In the genomic region with DNA sequence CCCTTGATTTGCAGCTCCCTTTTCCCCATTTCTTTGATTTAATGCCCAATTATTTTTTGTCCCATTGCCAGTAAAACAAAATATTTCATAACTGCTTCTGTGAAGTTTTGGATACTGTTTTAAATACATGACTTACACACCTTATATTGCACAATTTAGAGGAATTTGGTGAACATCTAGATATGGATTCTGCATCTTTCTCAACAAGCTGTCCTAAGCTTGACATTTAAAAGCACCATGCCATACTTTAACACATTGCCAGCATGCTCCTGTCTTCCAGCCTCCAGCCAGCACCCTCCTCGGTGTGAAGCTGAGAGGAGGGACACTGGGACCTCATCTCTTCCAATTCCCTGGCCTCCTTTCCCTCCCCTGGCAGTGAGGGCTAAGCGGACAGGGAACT, we compare ENCODE assay signal across 26 cellular contexts.
"Had no signal": no experiment of that assay in that cellular context is flagged by ENCODE, and none has a peak within 500 bp of the region (broad histone marks: within the 10 kb centered on the region; RNA-seq: fewer than 3 reads in every experiment).

No MANE protein-coding gene starts in this region.

- H3K36me3 ChIP-seq: left ventricle myocardium inferior, right atrium auricular region, right lobe of liver, stomach, thyroid gland, transverse colon, upper lobe of left lung, vagina had no signal

- H3K4me3 Mint-ChIP-seq: mesothelial cell of epicardium; naive thymus-derived CD4-positive, alpha-beta T cell; natural killer cell treated with Interleukin-12 subunit alpha and Interleukin-12 subunit beta and Interleukin-15 and Interleukin-18, amount 100 ng/mL, for 72 hours; neural crest cell; stimulated activated naive B cell treated with anti-CD40 and anti-IgM and Interleukin-4, amounts not matched to agents 10 μg/mL and 1 μg/mL and 100 μg/mL, for 72 hours had no signal

- H3K27me3 Mint-ChIP-seq: natural killer cell treated with Interleukin-12 subunit alpha and Interleukin-12 subunit beta and Interleukin-15 and Interleukin-18, amount 100 ng/mL, for 72 hours; stimulated activated naive B cell treated with anti-CD40 and anti-IgM and Interleukin-4, amounts not matched to agents 10 μg/mL and 1 μg/mL and 100 μg/mL, for 72 hours had no signal

- H3K36me3 Mint-ChIP-seq: mesothelial cell of epicardium; natural killer cell treated with Interleukin-12 subunit alpha and Interleukin-12 subunit beta and Interleukin-15 and Interleukin-18, amount 100 ng/mL, for 72 hours; stimulated activated naive B cell treated with anti-CD40 and anti-IgM and Interleukin-4, amounts not matched to agents 10 μg/mL and 1 μg/mL and 100 μg/mL, for 72 hours had no signal

- H3K9ac ChIP-seq: parathyroid adenoma had no signal

- H3K27ac Mint-ChIP-seq: mesothelial cell of epicardium; naive thymus-derived CD4-positive, alpha-beta T cell; natural killer cell treated with Interleukin-12 subunit alpha and Interleukin-12 subunit beta and Interleukin-15 and Interleukin-18, amount 100 ng/mL, for 72 hours; stimulated activated naive B cell treated with anti-CD40 and anti-IgM and Interleukin-4, amounts not matched to agents 10 μg/mL and 1 μg/mL and 100 μg/mL, for 72 hours had no signal

- H3K4me1 ChIP-seq: left ventricle myocardium inferior, parathyroid adenoma, right atrium auricular region, right lobe of liver, stomach, testis, thyroid gland, transverse colon, upper lobe of left lung, vagina had no signal

- DNase-seq: islet precursor cell; left ventricle myocardium inferior; mesendoderm; naive thymus-derived CD4-positive, alpha-beta T cell; nucleus accumbens; right lobe of liver; stimulated activated CD4-positive, alpha-beta T cell treated with anti-CD3 and anti-CD28 coated beads, Interleukin-12 subunit alpha, Interleukin-12 subunit beta, amount 100 ng/mL, for 4 hours; stimulated activated CD4-positive, alpha-beta T cell treated with anti-CD3 and anti-CD28 coated beads, Interleukin-15, amount 100 ng/mL, for 24 hours; stimulated activated CD4-positive, alpha-beta T cell treated with anti-CD3 and anti-CD28 coated beads, Interleukin-2, amount 100 ng/mL, for 24 hours; stimulated activated CD4-positive, alpha-beta T cell treated with anti-CD3 and anti-CD28 coated beads, Interleukin-4, amount 100 ng/mL, for 1 hour; stimulated activated naive B cell treated with anti-CD40 and anti-IgM and Interleukin-4, amounts not matched to agents 10 μg/mL and 1 μg/mL and 100 μg/mL, for 72 hours; stimulated activated naive CD8-positive, alpha-beta T cell treated with anti-CD3 and anti-CD28 coated beads, Interleukin-15, Interleukin-2, amounts not matched to agents 100 U/mL and 50 U/mL, for 24 hours; stomach; testis; thyroid gland; transverse colon; upper lobe of left lung had no signal

- H3K27ac ChIP-seq: hepatocyte, left ventricle myocardium inferior, parathyroid adenoma, right atrium auricular region, right lobe of liver, skin epidermis, stomach, testis, thyroid gland, transverse colon, upper lobe of left lung, vagina had no signal

- H3K27me3 ChIP-seq: hepatocyte, right atrium auricular region, right lobe of liver, stomach, testis, thyroid gland, transverse colon, upper lobe of left lung, vagina had no signal

- H3K4me1 Mint-ChIP-seq: stimulated activated naive B cell treated with anti-CD40 and anti-IgM and Interleukin-4, amounts not matched to agents 10 μg/mL and 1 μg/mL and 100 μg/mL, for 72 hours had no signal

- ATAC-seq: naive thymus-derived CD4-positive, alpha-beta T cell; natural killer cell treated with Interleukin-12 subunit alpha and Interleukin-12 subunit beta and Interleukin-15 and Interleukin-18, amount 100 ng/mL, for 72 hours; right lobe of liver; stimulated activated naive B cell treated with anti-CD40 and anti-IgM and Interleukin-4, amounts not matched to agents 10 μg/mL and 1 μg/mL and 100 μg/mL, for 72 hours; stimulated activated naive CD8-positive, alpha-beta T cell treated with anti-CD3 and anti-CD28 coated beads, Interleukin-15, Interleukin-2, amounts not matched to agents 100 U/mL and 50 U/mL, for 24 hours had no signal

- H3K4me3 ChIP-seq: hepatocyte, left ventricle myocardium inferior, lung, right atrium auricular region, right lobe of liver, skin epidermis, stomach, testis, thyroid gland, transverse colon, upper lobe of left lung, vagina had no signal

- H3K9me3 ChIP-seq: right lobe of liver, testis, thyroid gland, transverse colon, vagina had no signal
